1 cellular context compared by ENCODE assay signal in the genomic region with DNA sequence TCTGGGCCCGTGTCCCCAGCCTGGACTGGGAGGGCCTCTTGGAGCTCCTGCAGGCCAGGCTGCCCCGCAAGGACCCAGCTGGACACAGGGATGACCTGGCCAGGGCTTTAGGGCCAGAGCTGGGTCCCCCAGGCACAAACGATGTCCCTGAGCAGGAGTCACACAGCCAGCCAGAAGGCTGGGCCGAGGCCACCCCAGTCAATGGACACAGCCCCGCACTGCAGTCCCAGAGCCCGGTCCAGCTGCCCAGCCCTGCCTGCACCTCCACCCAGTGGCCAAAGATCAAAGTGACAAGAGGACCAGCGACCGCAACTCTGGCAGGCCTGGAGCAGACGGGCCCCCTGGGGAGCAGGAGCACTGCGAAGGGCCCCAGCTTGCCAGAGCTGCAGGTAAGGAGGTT.
TF ChIP-seq lines count a peak whose summit lies in the region.

No MANE protein-coding gene starts in this region.

TF ChIP-seq in GM12878, 131 proteins besides CTCF, POLR2A, EP300 and RAD21:
- TF ChIP-seq, protein P1, sequence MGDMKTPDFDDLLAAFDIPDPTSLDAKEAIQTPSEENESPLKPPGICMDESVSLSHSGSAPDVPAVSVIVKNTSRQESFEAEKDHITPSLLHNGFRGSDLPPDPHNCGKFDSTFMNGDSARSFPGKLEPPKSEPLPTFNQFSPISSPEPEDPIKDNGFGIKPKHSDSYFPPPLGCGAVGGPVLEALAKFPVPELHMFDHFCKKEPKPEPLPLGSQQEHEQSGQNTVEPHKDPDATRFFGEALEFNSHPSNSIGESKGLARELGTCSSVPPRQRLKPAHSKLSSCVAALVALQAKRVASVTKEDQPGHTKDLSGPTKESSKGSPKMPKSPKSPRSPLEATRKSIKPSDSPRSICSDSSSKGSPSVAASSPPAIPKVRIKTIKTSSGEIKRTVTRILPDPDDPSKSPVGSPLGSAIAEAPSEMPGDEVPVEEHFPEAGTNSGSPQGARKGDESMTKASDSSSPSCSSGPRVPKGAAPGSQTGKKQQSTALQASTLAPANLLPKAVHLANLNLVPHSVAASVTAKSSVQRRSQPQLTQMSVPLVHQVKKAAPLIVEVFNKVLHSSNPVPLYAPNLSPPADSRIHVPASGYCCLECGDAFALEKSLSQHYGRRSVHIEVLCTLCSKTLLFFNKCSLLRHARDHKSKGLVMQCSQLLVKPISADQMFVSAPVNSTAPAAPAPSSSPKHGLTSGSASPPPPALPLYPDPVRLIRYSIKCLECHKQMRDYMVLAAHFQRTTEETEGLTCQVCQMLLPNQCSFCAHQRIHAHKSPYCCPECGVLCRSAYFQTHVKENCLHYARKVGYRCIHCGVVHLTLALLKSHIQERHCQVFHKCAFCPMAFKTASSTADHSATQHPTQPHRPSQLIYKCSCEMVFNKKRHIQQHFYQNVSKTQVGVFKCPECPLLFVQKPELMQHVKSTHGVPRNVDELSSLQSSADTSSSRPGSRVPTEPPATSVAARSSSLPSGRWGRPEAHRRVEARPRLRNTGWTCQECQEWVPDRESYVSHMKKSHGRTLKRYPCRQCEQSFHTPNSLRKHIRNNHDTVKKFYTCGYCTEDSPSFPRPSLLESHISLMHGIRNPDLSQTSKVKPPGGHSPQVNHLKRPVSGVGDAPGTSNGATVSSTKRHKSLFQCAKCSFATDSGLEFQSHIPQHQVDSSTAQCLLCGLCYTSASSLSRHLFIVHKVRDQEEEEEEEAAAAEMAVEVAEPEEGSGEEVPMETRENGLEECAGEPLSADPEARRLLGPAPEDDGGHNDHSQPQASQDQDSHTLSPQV (IDR thresholded peaks at IDR 0.05) = no peak
- TF ChIP-seq LARP7 (IDR thresholded peaks at IDR 0.05) (no peak), EED (IDR thresholded peaks at IDR 0.05; ENCODE audit: low read depth) (no peak), BMI1 (IDR thresholded peaks at IDR 0.05; ENCODE audit: borderline replicate concordance) (no peak), TARDBP (IDR thresholded peaks at IDR 0.05; ENCODE audit: borderline replicate concordance) (no peak), HCFC1 (IDR thresholded peaks at IDR 0.05; ENCODE audit: low read length) (no peak), FOXK2 (IDR thresholded peaks at IDR 0.05) (no peak), SPI1 (IDR thresholded peaks at IDR 0.05; ENCODE audit: borderline replicate concordance, insufficient read depth, low read depth, low read length) (no peak), ZZZ3 (IDR thresholded peaks at IDR 0.05; ENCODE audit: control insufficient read depth, insufficient read length, low read depth) (no peak), YBX1 (IDR thresholded peaks at IDR 0.05) (no peak)
- TF ChIP-seq, protein P2, sequence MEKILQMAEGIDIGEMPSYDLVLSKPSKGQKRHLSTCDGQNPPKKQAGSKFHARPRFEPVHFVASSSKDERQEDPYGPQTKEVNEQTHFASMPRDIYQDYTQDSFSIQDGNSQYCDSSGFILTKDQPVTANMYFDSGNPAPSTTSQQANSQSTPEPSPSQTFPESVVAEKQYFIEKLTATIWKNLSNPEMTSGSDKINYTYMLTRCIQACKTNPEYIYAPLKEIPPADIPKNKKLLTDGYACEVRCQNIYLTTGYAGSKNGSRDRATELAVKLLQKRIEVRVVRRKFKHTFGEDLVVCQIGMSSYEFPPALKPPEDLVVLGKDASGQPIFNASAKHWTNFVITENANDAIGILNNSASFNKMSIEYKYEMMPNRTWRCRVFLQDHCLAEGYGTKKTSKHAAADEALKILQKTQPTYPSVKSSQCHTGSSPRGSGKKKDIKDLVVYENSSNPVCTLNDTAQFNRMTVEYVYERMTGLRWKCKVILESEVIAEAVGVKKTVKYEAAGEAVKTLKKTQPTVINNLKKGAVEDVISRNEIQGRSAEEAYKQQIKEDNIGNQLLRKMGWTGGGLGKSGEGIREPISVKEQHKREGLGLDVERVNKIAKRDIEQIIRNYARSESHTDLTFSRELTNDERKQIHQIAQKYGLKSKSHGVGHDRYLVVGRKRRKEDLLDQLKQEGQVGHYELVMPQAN (conservative IDR thresholded peaks at IDR 0.05) = no peak
- TF ChIP-seq, protein P3, sequence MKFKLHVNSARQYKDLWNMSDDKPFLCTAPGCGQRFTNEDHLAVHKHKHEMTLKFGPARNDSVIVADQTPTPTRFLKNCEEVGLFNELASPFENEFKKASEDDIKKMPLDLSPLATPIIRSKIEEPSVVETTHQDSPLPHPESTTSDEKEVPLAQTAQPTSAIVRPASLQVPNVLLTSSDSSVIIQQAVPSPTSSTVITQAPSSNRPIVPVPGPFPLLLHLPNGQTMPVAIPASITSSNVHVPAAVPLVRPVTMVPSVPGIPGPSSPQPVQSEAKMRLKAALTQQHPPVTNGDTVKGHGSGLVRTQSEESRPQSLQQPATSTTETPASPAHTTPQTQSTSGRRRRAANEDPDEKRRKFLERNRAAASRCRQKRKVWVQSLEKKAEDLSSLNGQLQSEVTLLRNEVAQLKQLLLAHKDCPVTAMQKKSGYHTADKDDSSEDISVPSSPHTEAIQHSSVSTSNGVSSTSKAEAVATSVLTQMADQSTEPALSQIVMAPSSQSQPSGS (IDR thresholded peaks at IDR 0.05; ENCODE audit: low read length) = no peak
- TF ChIP-seq, protein P4, sequence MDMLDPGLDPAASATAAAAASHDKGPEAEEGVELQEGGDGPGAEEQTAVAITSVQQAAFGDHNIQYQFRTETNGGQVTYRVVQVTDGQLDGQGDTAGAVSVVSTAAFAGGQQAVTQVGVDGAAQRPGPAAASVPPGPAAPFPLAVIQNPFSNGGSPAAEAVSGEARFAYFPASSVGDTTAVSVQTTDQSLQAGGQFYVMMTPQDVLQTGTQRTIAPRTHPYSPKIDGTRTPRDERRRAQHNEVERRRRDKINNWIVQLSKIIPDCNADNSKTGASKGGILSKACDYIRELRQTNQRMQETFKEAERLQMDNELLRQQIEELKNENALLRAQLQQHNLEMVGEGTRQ (IDR thresholded peaks at IDR 0.05; ENCODE audit: borderline replicate concordance, low read depth, low read length) = no peak
- TF ChIP-seq, protein P5, sequence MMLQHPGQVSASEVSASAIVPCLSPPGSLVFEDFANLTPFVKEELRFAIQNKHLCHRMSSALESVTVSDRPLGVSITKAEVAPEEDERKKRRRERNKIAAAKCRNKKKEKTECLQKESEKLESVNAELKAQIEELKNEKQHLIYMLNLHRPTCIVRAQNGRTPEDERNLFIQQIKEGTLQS (IDR thresholded peaks at IDR 0.05; ENCODE audit: borderline replicate concordance, extremely low read depth, low read depth, low read length) = no peak
- TF ChIP-seq, protein P6, sequence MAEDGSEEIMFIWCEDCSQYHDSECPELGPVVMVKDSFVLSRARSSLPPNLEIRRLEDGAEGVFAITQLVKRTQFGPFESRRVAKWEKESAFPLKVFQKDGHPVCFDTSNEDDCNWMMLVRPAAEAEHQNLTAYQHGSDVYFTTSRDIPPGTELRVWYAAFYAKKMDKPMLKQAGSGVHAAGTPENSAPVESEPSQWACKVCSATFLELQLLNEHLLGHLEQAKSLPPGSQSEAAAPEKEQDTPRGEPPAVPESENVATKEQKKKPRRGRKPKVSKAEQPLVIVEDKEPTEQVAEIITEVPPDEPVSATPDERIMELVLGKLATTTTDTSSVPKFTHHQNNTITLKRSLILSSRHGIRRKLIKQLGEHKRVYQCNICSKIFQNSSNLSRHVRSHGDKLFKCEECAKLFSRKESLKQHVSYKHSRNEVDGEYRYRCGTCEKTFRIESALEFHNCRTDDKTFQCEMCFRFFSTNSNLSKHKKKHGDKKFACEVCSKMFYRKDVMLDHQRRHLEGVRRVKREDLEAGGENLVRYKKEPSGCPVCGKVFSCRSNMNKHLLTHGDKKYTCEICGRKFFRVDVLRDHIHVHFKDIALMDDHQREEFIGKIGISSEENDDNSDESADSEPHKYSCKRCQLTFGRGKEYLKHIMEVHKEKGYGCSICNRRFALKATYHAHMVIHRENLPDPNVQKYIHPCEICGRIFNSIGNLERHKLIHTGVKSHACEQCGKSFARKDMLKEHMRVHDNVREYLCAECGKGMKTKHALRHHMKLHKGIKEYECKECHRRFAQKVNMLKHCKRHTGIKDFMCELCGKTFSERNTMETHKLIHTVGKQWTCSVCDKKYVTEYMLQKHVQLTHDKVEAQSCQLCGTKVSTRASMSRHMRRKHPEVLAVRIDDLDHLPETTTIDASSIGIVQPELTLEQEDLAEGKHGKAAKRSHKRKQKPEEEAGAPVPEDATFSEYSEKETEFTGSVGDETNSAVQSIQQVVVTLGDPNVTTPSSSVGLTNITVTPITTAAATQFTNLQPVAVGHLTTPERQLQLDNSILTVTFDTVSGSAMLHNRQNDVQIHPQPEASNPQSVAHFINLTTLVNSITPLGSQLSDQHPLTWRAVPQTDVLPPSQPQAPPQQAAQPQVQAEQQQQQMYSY (CRISPR knock-in tag; IDR thresholded peaks at IDR 0.05) = no peak
